Comparison of ENCODE assay signal across 21 cellular contexts in genomic region chr15:22916606-22917350, GRCh38.
DNase-seq lines count a peak whose midpoint lies in the region; ATAC-seq and TF ChIP-seq lines count a peak whose summit lies in the region.
"Had no signal": no experiment of that assay in that cellular context is flagged by ENCODE, and none has a peak within 500 bp of the region (broad histone marks: within the 10 kb centered on the region; RNA-seq: fewer than 3 reads in every experiment).

No MANE protein-coding gene starts in this region.

- WGBS in neuronal stem cell (ENCODE audit: extremely low coverage in 2 of 2, insufficient read length in 2 of 2, insufficient replicate concordance in 1 of 2), 2 donors = no CpG with 5 or more reads among the region's 36 CpGs
- WGBS in suprapubic skin = 94% methylated on average over 36 of the region's 36 CpGs

- H3K9me3 Mint-ChIP-seq in chondrocyte (ENCODE audit: low read depth) = no peaks in the 10 kb centered on the region
- H3K9me3 Mint-ChIP-seq: CD4-positive, CD25-positive, alpha-beta regulatory T cell had no signal

- H2AFZ ChIP-seq in neuronal stem cell (ENCODE audit: low read length) = no peak overlapping the region

- H4K20me1 ChIP-seq in BLaER1 = 0 out of 2 replicates have a peak, but pooled peaks cover 9% of the 10 kb centered on the region

- TF ChIP-seq POLR2A in suprapubic skin (IDR thresholded peaks at IDR 0.05) = no peak

- H3K18ac ChIP-seq in neuronal stem cell (ENCODE audit: low read length) = no peak overlapping the region

- in situ Hi-C loops in Panc1 (cut with HindIII; ENCODE audit: low pct_unique_long_range_greater_than_20kb, low sequenced_read_pairs) = no loop called here

- H3K4me3 ChIP-seq in BLaER1 = no peak overlapping the region
- H3K4me3 ChIP-seq in Panc1 (ENCODE audit: low read depth in 2 of 2, low read length in 2 of 2) = no peak overlapping the region
- H3K4me3 ChIP-seq in neuronal stem cell (ENCODE audit: low read length in 2 of 2) = peak overlapping the region in 1 of 2 donors; percentile 3
- H3K4me3 ChIP-seq in suprapubic skin = no peak overlapping the region

- H3K9ac ChIP-seq in BLaER1 (no peak overlapping the region), neuronal stem cell (ENCODE audit: low read depth, low read length, poor library complexity) (no peak overlapping the region)

- no peak for TF ChIP-seq CTCF in Panc1 (IDR thresholded peaks at IDR 0.05)
- TF ChIP-seq CTCF in chondrocyte (IDR thresholded peaks at IDR 0.05) = no peak
- TF ChIP-seq CTCF in suprapubic skin (IDR thresholded peaks at IDR 0.05) = no peak

- H3K27ac ChIP-seq in BLaER1 (peak overlapping the region; percentile 64), Panc1 (ENCODE audit: low read length) (no peak overlapping the region), neuronal stem cell (replicated peaks; ENCODE audit: low read length) (no peak overlapping the region), suprapubic skin (no peak overlapping the region)
- H3K27ac ChIP-seq: HL-60 had no signal

- H3K4ac ChIP-seq in neuronal stem cell (ENCODE audit: low read length) = no peak overlapping the region

- no peak for TF ChIP-seq EP300 in suprapubic skin (IDR thresholded peaks at IDR 0.05)

- peak overlapping the region; percentile 21 for H3K14ac ChIP-seq in neuronal stem cell (ENCODE audit: low read length)

- peaks cover 9% of the 10 kb centered on the region; the same call in 1 of the 2 replicates for H3K9me3 ChIP-seq in BLaER1
- no peaks in the 10 kb centered on the region for H3K9me3 ChIP-seq in Panc1 (ENCODE audit: control insufficient read depth, insufficient read depth, low read depth, low read length)
- H3K9me3 ChIP-seq in neuronal stem cell (replicated peaks in 1 of 2; ENCODE audit: control insufficient read depth in 2 of 2, insufficient read depth in 1 of 2, low read depth in 1 of 2, low read length in 2 of 2) = no peaks in the 10 kb centered on the region
- no peaks in the 10 kb centered on the region for H3K9me3 ChIP-seq in suprapubic skin
- H3K9me3 ChIP-seq: BE2C had no signal

- no peak overlapping the region for H3K23ac ChIP-seq in neuronal stem cell (ENCODE audit: low read depth, low read length, poor library complexity)

- H3K79me1 ChIP-seq in neuronal stem cell (ENCODE audit: low read depth, low read length) = peaks cover 7% of the 10 kb centered on the region

- ATAC-seq in Panc1 (no peak), GM21717 (IDR thresholded peaks at IDR 0.05; ENCODE audit: unreplicated experiment) (no peak)
- ATAC-seq: PC-3 had no signal

- H2BK5ac ChIP-seq in neuronal stem cell (ENCODE audit: low read length) = no peak overlapping the region

- no peak overlapping the region for H2BK120ac ChIP-seq in neuronal stem cell (ENCODE audit: low read depth, low read length)

- no peak overlapping the region for H2BK12ac ChIP-seq in neuronal stem cell (ENCODE audit: low read length)

- H3K4me1 ChIP-seq in BLaER1 = peaks cover 41% of the 10 kb centered on the region
- no peaks in the 10 kb centered on the region for H3K4me1 ChIP-seq in Panc1 (ENCODE audit: control insufficient read depth, insufficient read depth, low read length)
- no peaks in the 10 kb centered on the region for H3K4me1 ChIP-seq in neuronal stem cell (ENCODE audit: control insufficient read depth in 2 of 2, insufficient read depth in 1 of 2, low read depth in 1 of 2, low read length in 2 of 2)
- no peaks in the 10 kb centered on the region for H3K4me1 ChIP-seq in suprapubic skin
- H3K4me1 ChIP-seq: BE2C had no signal

- H3K4me2 ChIP-seq in BLaER1 (peak overlapping the region; percentile 73), neuronal stem cell (ENCODE audit: insufficient read depth, low read length, poor library complexity, severe bottlenecking) (no peak overlapping the region)

- H3K27me3 Mint-ChIP-seq in chondrocyte (ENCODE audit: low read depth) = no peaks in the 10 kb centered on the region
- H3K27me3 Mint-ChIP-seq: CD4-positive, CD25-positive, alpha-beta regulatory T cell had no signal

- TSS peak; percentile 39 for BruUV-seq in Panc1 (replicated peaks; lab: Mats Ljungman, UMichigan)

- DNase-seq in Panc1 (ENCODE audit: low read depth, low spot score) (no peak), chondrocyte (ENCODE audit: low spot score) (peak; percentile 79), neuronal stem cell (ENCODE audit: low spot score) (no peak), T-helper 9 cell (no peak), suprapubic skin (ENCODE audit: low spot score in 2 of 2) (no peak)
- no peak for DNase-seq in activated T-cell treated with anti-CD3 and anti-CD28 coated beads, Interleukin-2, amount 50 U/mL, for 1 hour
- DNase-seq: 8988T; ACHN; BE2C; CD4-positive, CD25-positive, alpha-beta regulatory T cell; DMS53; NCI-H2029; NCI-H446; NCI-H524 treated with DMSO at 0.1 percent for 48 hours; NCI-H82; NK-92 treated with Interleukin-12 subunit alpha and Interleukin-12 subunit beta, amount 100 ng/mL, for 24 hours; PC-3; SHP77 had no signal

- H3K36me3 Mint-ChIP-seq in chondrocyte (ENCODE audit: low read depth) = peaks cover 48% of the 10 kb centered on the region

- no peak overlapping the region for H3K4me3 Mint-ChIP-seq in chondrocyte (ENCODE audit: unreplicated experiment)
- H3K4me3 Mint-ChIP-seq: CD4-positive, CD25-positive, alpha-beta regulatory T cell had no signal

- no peak overlapping the region for H4K8ac ChIP-seq in neuronal stem cell (ENCODE audit: low read depth, low read length)

- no peaks in the 10 kb centered on the region for H3K4me1 Mint-ChIP-seq in chondrocyte (ENCODE audit: low read depth)
- H3K4me1 Mint-ChIP-seq: CD4-positive, CD25-positive, alpha-beta regulatory T cell had no signal

- H4K91ac ChIP-seq in neuronal stem cell (ENCODE audit: low read depth, low read length, poor library complexity) = no peak overlapping the region

- H2BK15ac ChIP-seq in neuronal stem cell (ENCODE audit: low read length) = no peak overlapping the region

- POLR2A ChIA-PET in Panc1 (lab: Charles Lee) = no interaction called here

- intact Hi-C loops in Panc1 (cut with micrococcal nuclease; ENCODE audit: unreplicated experiment) = no loop called here

- peaks cover 96% of the 10 kb centered on the region for H3K36me3 ChIP-seq in BLaER1
- peaks cover 2% of the 10 kb centered on the region; the same call in 1 of the 2 replicates for H3K36me3 ChIP-seq in Panc1 (ENCODE audit: control insufficient read depth, insufficient read depth, low read length)
- H3K36me3 ChIP-seq in neuronal stem cell (replicated peaks in 1 of 2; ENCODE audit: control insufficient read depth in 2 of 2, insufficient read depth in 2 of 2, low read length in 2 of 2) = peaks cover 39 to 78% of the 10 kb centered on the region in 2 donors
- H3K36me3 ChIP-seq in suprapubic skin = peaks cover 71% of the 10 kb centered on the region

- CTCF ChIA-PET in Panc1 (lab: Charles Lee) = no interaction called here

- no peak overlapping the region for H2AK5ac ChIP-seq in neuronal stem cell (ENCODE audit: low read depth, low read length)

- H3K27me3 ChIP-seq in BLaER1 (no peaks in the 10 kb centered on the region), Panc1 (ENCODE audit: control insufficient read depth, insufficient read depth, low read length) (no peaks in the 10 kb centered on the region), neuronal stem cell (ENCODE audit: control insufficient read depth in 3 of 3, insufficient read depth in 3 of 3, low read depth in 1 of 3, low read length in 3 of 3) (no peaks in the 10 kb centered on the region), suprapubic skin (no peaks in the 10 kb centered on the region)
- H3K27me3 ChIP-seq: BE2C had no signal

- H3K27ac Mint-ChIP-seq in chondrocyte (ENCODE audit: unreplicated experiment) = no peak overlapping the region
- H3K27ac Mint-ChIP-seq: CD4-positive, CD25-positive, alpha-beta regulatory T cell had no signal
